In genomic region chr10:13120786-13121499, GRCh38 we compare ENCODE assay signal across 17 cellular contexts. TPM values are rescaled to one million over a fixed set of nuclear protein-coding genes. Genes with fewer than 3 reads are reported as not detected.
A peak's percentile ranks its signal among the peaks of the same experiment; 100 is the strongest.
DNase-seq lines count a peak whose midpoint lies in the region; ATAC-seq, FAIRE-seq and TF ChIP-seq lines count a peak whose summit lies in the region.
"Had no signal": no experiment of that assay in that cellular context is flagged by ENCODE, and none has a peak within 500 bp of the region (broad histone marks: within the 10 kb centered on the region; RNA-seq: fewer than 3 reads in every experiment).

No MANE protein-coding gene starts in this region.

- peaks cover 4% of the 10 kb centered on the region for H3K4me1 Mint-ChIP-seq in nephron progenitor cell

- peaks cover 13% of the 10 kb centered on the region for H3K4me1 ChIP-seq in upper lobe of right lung

- peak overlapping the region; percentile 84 for H3K27ac Mint-ChIP-seq in nephron progenitor cell
- H3K27ac Mint-ChIP-seq: activated naive CD4-positive, alpha-beta T cell treated with anti-CD3 and anti-CD28 coated beads for 36 hours; IgD-negative memory B cell; memory B cell; stimulated activated naive CD8-positive, alpha-beta T cell treated with anti-CD3 and anti-CD28 coated beads, Interleukin-15, Interleukin-2, amounts not matched to agents 100 ng/mL and 50 ng/mL, for 24 hours had no signal

- H3K4me3 ChIP-seq in NB4 (ENCODE audit: low read depth, low read length) = no peak overlapping the region
- H3K4me3 ChIP-seq in upper lobe of right lung = no peak overlapping the region
- H3K4me3 ChIP-seq: BLaER1, SK-N-MC, smooth muscle cell had no signal

- no peak overlapping the region for H3K4me3 Mint-ChIP-seq in nephron progenitor cell
- H3K4me3 Mint-ChIP-seq: activated naive CD4-positive, alpha-beta T cell treated with anti-CD3 and anti-CD28 coated beads for 36 hours; IgD-negative memory B cell; memory B cell; stimulated activated naive CD8-positive, alpha-beta T cell treated with anti-CD3 and anti-CD28 coated beads, Interleukin-15, Interleukin-2, amounts not matched to agents 100 ng/mL and 50 ng/mL, for 24 hours had no signal

- DNase-seq in D721Med (ENCODE audit: insufficient read length, low spot score) (no peak), NB4 (ENCODE audit: low read depth) (peak; percentile 40), nephron progenitor cell (no peak), upper lobe of right lung (no peak)
- no peak for DNase-seq in stimulated activated CD4-positive, alpha-beta T cell treated with anti-CD3 and anti-CD28 coated beads, Interleukin-12 subunit alpha, Interleukin-12 subunit beta, amount 100 ng/mL, for 4 hours
- no peak for DNase-seq in activated CD8-positive, alpha-beta memory T cell treated with anti-CD3 and anti-CD28 coated beads, Interleukin-2, amount 50 U/mL, for 48 hours
- DNase-seq: activated naive CD4-positive, alpha-beta T cell treated with anti-CD3 and anti-CD28 coated beads for 36 hours; foreskin fibroblast had no signal

- no peaks in the 10 kb centered on the region for H3K27me3 ChIP-seq in upper lobe of right lung
- H3K27me3 ChIP-seq: BLaER1 had no signal

- H3K27ac ChIP-seq in upper lobe of right lung = no peak overlapping the region
- H3K27ac ChIP-seq: BLaER1, SK-N-MC had no signal

- no peaks in the 10 kb centered on the region for H3K9me3 ChIP-seq in upper lobe of right lung
- H3K9me3 ChIP-seq: BLaER1 had no signal

- no peaks in the 10 kb centered on the region for H3K9me3 Mint-ChIP-seq in nephron progenitor cell
- H3K9me3 Mint-ChIP-seq: activated naive CD4-positive, alpha-beta T cell treated with anti-CD3 and anti-CD28 coated beads for 36 hours; IgD-negative memory B cell; memory B cell; stimulated activated naive CD8-positive, alpha-beta T cell treated with anti-CD3 and anti-CD28 coated beads, Interleukin-15, Interleukin-2, amounts not matched to agents 100 ng/mL and 50 ng/mL, for 24 hours had no signal

- FAIRE-seq in D721Med (lab: Jason Lieb, UNC) = peak; percentile 87

- H3K27me3 Mint-ChIP-seq in nephron progenitor cell (ENCODE audit: low read depth, poor library complexity) = peaks cover 5% of the 10 kb centered on the region
- H3K27me3 Mint-ChIP-seq: IgD-negative memory B cell; memory B cell; stimulated activated naive CD8-positive, alpha-beta T cell treated with anti-CD3 and anti-CD28 coated beads, Interleukin-15, Interleukin-2, amounts not matched to agents 100 ng/mL and 50 ng/mL, for 24 hours had no signal

- H3K36me3 Mint-ChIP-seq in nephron progenitor cell (ENCODE audit: low read depth) = peaks cover 10% of the 10 kb centered on the region

- H3K36me3 ChIP-seq in upper lobe of right lung = peaks cover 70% of the 10 kb centered on the region

- ATAC-seq in esophagus mucosa (peak; percentile 66), upper lobe of right lung (no peak), GM19328 (IDR thresholded peaks at IDR 0.05; ENCODE audit: unreplicated experiment) (no peak)
- ATAC-seq: HCT116 had no signal

- no peak for TF ChIP-seq POLR2A in NB4 (IDR thresholded peaks at IDR 0.05; ENCODE audit: extremely low read depth, insufficient read length)

- intact Hi-C loops in upper lobe of right lung (cut with DNase I) = no loop called here

- no peak for TF ChIP-seq CTCF in D721Med (IDR thresholded peaks at IDR 0.05; ENCODE audit: insufficient read depth, missing control alignments)
- no peak for TF ChIP-seq CTCF in NB4 (IDR thresholded peaks at IDR 0.05; ENCODE audit: low read depth, low read length)
- no peak for TF ChIP-seq CTCF in nephron progenitor cell (IDR thresholded peaks at IDR 0.05)
- TF ChIP-seq CTCF in upper lobe of right lung (IDR thresholded peaks at IDR 0.05) = no peak

RNA-seq across cellular contexts. Expression of gene OPTN, which starts 21.0 kb away (rescaled TPM):
- total RNA-seq in esophagus mucosa (29.6 TPM), upper lobe of right lung (61.5 TPM)

RNA-seq across cellular contexts. Expression of gene MCM10, which starts 40.4 kb away (rescaled TPM):
- total RNA-seq in esophagus mucosa (5.9 TPM), upper lobe of right lung (0.78 TPM)
